In genomic region chr10:78179886-78180285, GRCh38 we compare ENCODE assay signal across 23 cellular contexts.
"Had no signal": no experiment of that assay in that cellular context is flagged by ENCODE, and none has a peak within 500 bp of the region (broad histone marks: within the 10 kb centered on the region; RNA-seq: fewer than 3 reads in every experiment).

No MANE protein-coding gene starts in this region.

- H3K4me3 Mint-ChIP-seq: dendritic cell treated with granulocyte-macrophage colony-stimulating factor and Interleukin-4, amounts not matched to agents 40 ng/mL and 50 ng/mL, for 4 days; mesothelial cell of epicardium; stimulated activated naive B cell treated with anti-CD40 and anti-IgM and Interleukin-4, amounts not matched to agents 10 μg/mL and 1 μg/mL and 100 μg/mL, for 72 hours; stimulated activated naive CD8-positive, alpha-beta T cell treated with anti-CD3 and anti-CD28 coated beads, Interleukin-15, Interleukin-2, amounts not matched to agents 100 ng/mL and 50 ng/mL, for 24 hours had no signal

- H3K27me3 ChIP-seq: esophagus muscularis mucosa, gastroesophageal sphincter, left lung, ovary, right lobe of liver, transverse colon, vagina had no signal

- H3K4me2 ChIP-seq: hepatocyte had no signal

- H2AFZ ChIP-seq: hepatocyte had no signal

- H3K9me3 Mint-ChIP-seq: dendritic cell treated with granulocyte-macrophage colony-stimulating factor and Interleukin-4, amounts not matched to agents 40 ng/mL and 50 ng/mL, for 4 days; mesothelial cell of epicardium; naive B cell; stimulated activated naive B cell treated with anti-CD40 and anti-IgM and Interleukin-4, amounts not matched to agents 10 μg/mL and 1 μg/mL and 100 μg/mL, for 72 hours; stimulated activated naive CD8-positive, alpha-beta T cell treated with anti-CD3 and anti-CD28 coated beads, Interleukin-15, Interleukin-2, amounts not matched to agents 100 ng/mL and 50 ng/mL, for 24 hours had no signal

- ATAC-seq: heart left ventricle; mucosa of descending colon; right lobe of liver; stimulated activated naive B cell treated with anti-CD40 and anti-IgM and Interleukin-4, amounts not matched to agents 10 μg/mL and 1 μg/mL and 100 μg/mL, for 72 hours had no signal

- DNase-seq: cerebellar nuclear complex; effector memory CD4-positive, alpha-beta T cell; foreskin keratinocyte; heart left ventricle; kidney; mesenchymal stem cell; mucosa of descending colon; naive B cell; ovary; right lobe of liver; stimulated activated CD4-positive, alpha-beta T cell treated with anti-CD3 and anti-CD28 coated beads, Interleukin-15, amount 100 ng/mL, for 24 hours; stimulated activated CD4-positive, alpha-beta T cell treated with anti-CD3 and anti-CD28 coated beads, Interleukin-2, amount 100 ng/mL, for 48 hours; stimulated activated naive B cell treated with anti-CD40 and anti-IgM and Interleukin-4, amounts not matched to agents 10 μg/mL and 1 μg/mL and 100 μg/mL, for 72 hours; transverse colon had no signal

- H3K27ac Mint-ChIP-seq: dendritic cell treated with granulocyte-macrophage colony-stimulating factor and Interleukin-4, amounts not matched to agents 40 ng/mL and 50 ng/mL, for 4 days; mesothelial cell of epicardium; stimulated activated naive B cell treated with anti-CD40 and anti-IgM and Interleukin-4, amounts not matched to agents 10 μg/mL and 1 μg/mL and 100 μg/mL, for 72 hours; stimulated activated naive CD8-positive, alpha-beta T cell treated with anti-CD3 and anti-CD28 coated beads, Interleukin-15, Interleukin-2, amounts not matched to agents 100 ng/mL and 50 ng/mL, for 24 hours had no signal

- H3K27me3 Mint-ChIP-seq: stimulated activated naive CD8-positive, alpha-beta T cell treated with anti-CD3 and anti-CD28 coated beads, Interleukin-15, Interleukin-2, amounts not matched to agents 100 ng/mL and 50 ng/mL, for 24 hours had no signal

- H3K27ac ChIP-seq: esophagus muscularis mucosa, foreskin keratinocyte, gastroesophageal sphincter, heart left ventricle, hepatocyte, left lung, ovary, right lobe of liver, suprapubic skin, transverse colon, vagina had no signal

- H3K4me1 Mint-ChIP-seq: naive B cell; stimulated activated naive B cell treated with anti-CD40 and anti-IgM and Interleukin-4, amounts not matched to agents 10 μg/mL and 1 μg/mL and 100 μg/mL, for 72 hours had no signal

- H3K9me3 ChIP-seq: esophagus muscularis mucosa, gastroesophageal sphincter, heart left ventricle, left lung, mucosa of descending colon, ovary, right lobe of liver, suprapubic skin, transverse colon, vagina had no signal

- H3K4me3 ChIP-seq: esophagus muscularis mucosa, gastroesophageal sphincter, heart left ventricle, hepatocyte, left lung, mucosa of descending colon, ovary, right lobe of liver, suprapubic skin, transverse colon, vagina had no signal

- H3K79me2 ChIP-seq: hepatocyte had no signal

- H3K36me3 Mint-ChIP-seq: mesothelial cell of epicardium; naive B cell; stimulated activated naive B cell treated with anti-CD40 and anti-IgM and Interleukin-4, amounts not matched to agents 10 μg/mL and 1 μg/mL and 100 μg/mL, for 72 hours had no signal

- H3K36me3 ChIP-seq: esophagus muscularis mucosa, gastroesophageal sphincter, heart left ventricle, left lung, ovary, right lobe of liver, suprapubic skin, transverse colon, vagina had no signal

- H3K4me1 ChIP-seq: foreskin keratinocyte, left lung, suprapubic skin, transverse colon, vagina had no signal
